Comparison of ENCODE assay signal across 1 cellular context in genomic region chr12:58670623-58671022, GRCh38.
TF ChIP-seq lines count a peak whose summit lies in the region.

No MANE protein-coding gene starts in this region.

TF ChIP-seq in WTC11, 78 proteins besides CTCF, POLR2A, EP300 and RAD21 (continued from another document):
- TF ChIP-seq ZNF281 (CRISPR knock-in tag; IDR thresholded peaks at IDR 0.05) (no peak), KAT7 (CRISPR knock-in tag; IDR thresholded peaks at IDR 0.05; ENCODE audit: borderline replicate concordance) (no peak), ZNF416 (CRISPR knock-in tag; IDR thresholded peaks at IDR 0.05) (no peak), CBFB (CRISPR knock-in tag; IDR thresholded peaks at IDR 0.05; ENCODE audit: low read depth) (no peak), TCF7 (CRISPR knock-in tag; IDR thresholded peaks at IDR 0.05; ENCODE audit: low read depth) (no peak), SOX15 (CRISPR knock-in tag; IDR thresholded peaks at IDR 0.05) (no peak), CDX4 (CRISPR knock-in tag; IDR thresholded peaks at IDR 0.05; ENCODE audit: borderline replicate concordance) (no peak), ATF2 (CRISPR knock-in tag; IDR thresholded peaks at IDR 0.05; ENCODE audit: borderline replicate concordance, low read depth) (no peak), NFE2L1 (CRISPR knock-in tag; IDR thresholded peaks at IDR 0.05) (no peak), ZNF512 (CRISPR knock-in tag; IDR thresholded peaks at IDR 0.05; ENCODE audit: borderline replicate concordance) (no peak)
